ENCODE assay signal across 8 cellular contexts in the genomic region with DNA sequence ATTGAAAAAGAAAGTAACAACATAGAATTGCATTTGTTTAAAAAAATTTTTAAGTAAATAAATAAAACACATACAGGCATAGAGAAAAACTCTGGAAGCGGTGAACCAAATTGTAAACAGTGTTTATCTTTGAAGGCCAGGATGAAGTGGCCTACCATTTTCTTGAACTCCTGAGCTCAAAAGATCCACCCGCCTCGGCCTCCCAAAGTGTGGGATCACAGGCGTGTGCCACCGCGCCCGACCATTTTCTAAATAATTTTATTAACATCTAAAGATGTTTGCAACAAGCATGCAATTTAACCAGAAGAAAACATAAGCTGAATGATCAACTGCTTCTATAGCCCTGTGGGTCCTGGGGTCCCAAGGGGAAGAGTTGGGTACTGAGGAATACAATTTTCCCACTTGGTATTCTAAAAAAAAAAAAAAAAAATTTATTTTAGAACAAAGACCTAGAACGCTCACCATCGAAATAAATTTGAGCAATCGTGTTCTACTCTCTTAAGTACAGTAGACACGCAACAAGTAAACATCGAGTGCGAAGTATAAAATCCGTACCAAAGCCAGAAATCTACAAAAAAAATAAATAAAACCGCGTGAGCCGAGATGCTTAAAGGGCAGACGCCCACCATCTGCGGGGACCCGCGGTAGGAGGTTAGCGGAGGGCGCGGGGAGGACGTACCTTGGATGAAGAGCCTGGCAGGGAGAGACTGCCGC.
DNase-seq lines count a peak whose midpoint lies in the region; ATAC-seq and TF ChIP-seq lines count a peak whose summit lies in the region.

No MANE protein-coding gene starts in this region.

- no peaks in the 10 kb centered on the region for H3K27me3 ChIP-seq in muscle layer of duodenum (ENCODE audit: low read depth, low read length)

- no peaks in the 10 kb centered on the region for H3K36me3 ChIP-seq in muscle layer of duodenum (ENCODE audit: control insufficient read depth in 1 of 2, insufficient read depth in 2 of 2, low read length in 2 of 2)

- peaks cover 6 to 7% of the 10 kb centered on the region in 2 donors for H3K4me1 ChIP-seq in muscle layer of duodenum (ENCODE audit: control insufficient read depth in 1 of 2, insufficient read depth in 2 of 2, low read length in 2 of 2)

- H3K4me3 ChIP-seq in choroid plexus epithelial cell (ENCODE audit: low read depth, low read length) (peak overlapping the region; percentile 67), muscle layer of duodenum (ENCODE audit: low read depth in 1 of 2, low read length in 2 of 2) (peak overlapping the region; percentile 88 to 89)

- TF ChIP-seq CTCF in choroid plexus epithelial cell (conservative IDR thresholded peaks at IDR 0.05; ENCODE audit: low read depth, low read length), result no peak

- peak; percentile 37 for DNase-seq in SIG-M5 treated with dmso at 0.1 percent for 504 hours (lab: John Stamatoyannopoulos, UW; ENCODE audit: unreplicated experiment)
- DNase-seq in SIG-M5 (lab: John Stamatoyannopoulos, UW), result no peak
- peak; percentile 61 for DNase-seq in OCI-M1 (lab: John Stamatoyannopoulos, UW)
- no peak for DNase-seq in choroid plexus epithelial cell (ENCODE audit: low read depth)
- no peak for DNase-seq in retina

- ATAC-seq in GM21528 (IDR thresholded peaks at IDR 0.05; ENCODE audit: low FRiP score, unreplicated experiment) (no peak), GM19023 (IDR thresholded peaks at IDR 0.05; ENCODE audit: unreplicated experiment) (no peak)

- peak overlapping the region; percentile 96 for H3K27ac ChIP-seq in muscle layer of duodenum (ENCODE audit: low read length)

- H3K9me3 ChIP-seq in muscle layer of duodenum (ENCODE audit: control insufficient read depth in 1 of 2, low read length in 2 of 2), result no peaks in the 10 kb centered on the region

Comparison
In these comparisons a context has a peak if more than half of its experiments do, and no peak if none do; other contexts are left out.
1. DNase-seq: peak in SIG-M5 treated with dmso at 0.1 percent for 504 hours (single experiment) and OCI-M1 (single experiment); none in SIG-M5 (single experiment), choroid plexus epithelial cell (single experiment) and retina (single experiment).